Comparison of ENCODE assay signal across 1 cellular context in the genomic region with DNA sequence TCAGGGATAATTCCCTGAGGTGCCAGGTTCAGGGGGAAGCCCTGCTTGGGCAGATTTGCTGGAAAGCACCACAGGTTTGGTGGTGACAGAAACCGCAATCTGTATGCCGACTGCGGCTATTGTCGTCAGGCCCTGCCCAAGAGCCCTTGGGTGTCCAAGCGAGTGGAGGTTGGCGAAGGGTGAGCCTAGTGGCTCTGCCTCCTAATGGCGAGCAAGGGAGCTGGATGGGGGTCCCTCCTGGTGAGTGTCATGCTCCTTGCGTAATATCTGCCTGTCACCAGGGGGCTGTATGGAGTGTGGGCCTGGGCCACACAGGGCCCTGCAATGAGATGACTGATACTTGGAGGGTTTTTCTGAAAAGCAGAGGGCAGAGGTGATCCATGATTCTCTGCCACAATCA.
TF ChIP-seq lines count a peak whose summit lies in the region.

No MANE protein-coding gene starts in this region.

TF ChIP-seq in HepG2, 621 proteins besides CTCF, POLR2A, EP300 and RAD21:
- TF ChIP-seq CEBPB (IDR thresholded peaks at IDR 0.05; ENCODE audit: borderline replicate concordance, low read depth, low read length) (peak; percentile 31; the same call in 1 of the 2 replicates), ZNF10 (CRISPR knock-in tag; IDR thresholded peaks at IDR 0.05; ENCODE audit: borderline replicate concordance, low read depth) (no peak)
